Comparison of ENCODE assay signal across 8 cellular contexts in genomic region chr5:76582252-76583162, GRCh38. TPM values are rescaled to one million over a fixed set of nuclear protein-coding genes. Genes with fewer than 3 reads are reported as not detected.
DNase-seq lines count a peak whose midpoint lies in the region; ATAC-seq and TF ChIP-seq lines count a peak whose summit lies in the region.

No MANE protein-coding gene starts in this region.

- no peak for TF ChIP-seq POLR2A in erythroblast (IDR thresholded peaks at IDR 0.05; ENCODE audit: low read length)

- H3K27me3 ChIP-seq in Caco-2 (replicated peaks; ENCODE audit: control insufficient read depth, insufficient read depth, low read length) (no peaks in the 10 kb centered on the region), foreskin keratinocyte (peaks cover 4% of the 10 kb centered on the region)

- DNase-seq in MV-4-11 (lab: John Stamatoyannopoulos, UW) (peak; percentile 97), erythroblast (lab: John Stamatoyannopoulos, UW) (peak; percentile 31 to 46), Caco-2 (no peak), cerebellum (ENCODE audit: low spot score) (no peak), foreskin keratinocyte (no peak)
- DNase-seq in effector memory CD8-positive, alpha-beta T cell: no peak

- H3K27me3 Mint-ChIP-seq in Caco-2 (ENCODE audit: insufficient read depth, unreplicated experiment): no peaks in the 10 kb centered on the region
- no peaks in the 10 kb centered on the region for H3K27me3 Mint-ChIP-seq in effector memory CD8-positive, alpha-beta T cell

- H3K36me3 ChIP-seq in Caco-2 (ENCODE audit: control insufficient read depth, insufficient read depth, low read length): no peaks in the 10 kb centered on the region

- H3K4me1 ChIP-seq in Caco-2 (peaks cover 33% of the 10 kb centered on the region), foreskin keratinocyte (no peaks in the 10 kb centered on the region)

- no TSS peak for BruUV-seq in Caco-2 (replicated peaks; lab: Mats Ljungman, UMichigan)

- intact Hi-C loops in Caco-2 (cut with micrococcal nuclease; ENCODE audit: unreplicated experiment): loop anchor here (1.0 kb wide), 1 partner anchor 244 kb away; no protein-coding TSS in a partner anchor

- CTCF ChIA-PET in Caco-2 (lab: Charles Lee): interaction anchor here (0.5 to 2.8 kb wide), 8 partner anchors 19 to 407 kb away, joined by 3 to 19 read pairs (median 4); partner anchors contain the start of gene IQGAP2

- POLR2A ChIA-PET in Caco-2 (lab: Charles Lee): interaction anchor here (0.5 kb wide), 1 partner anchor 12 kb away, joined by 5 read pairs; no protein-coding TSS in a partner anchor

- no peak overlapping the region for H3K27ac ChIP-seq in foreskin keratinocyte

- H3K4me3 ChIP-seq in Caco-2 (ENCODE audit: low read depth, low read length): no peak overlapping the region

- peaks cover 21% of the 10 kb centered on the region for H3K4me1 Mint-ChIP-seq in Caco-2 (ENCODE audit: low read depth, unreplicated experiment)
- H3K4me1 Mint-ChIP-seq in effector memory CD8-positive, alpha-beta T cell (ENCODE audit: low read depth in 2 of 2): peaks cover 14 to 41% of the 10 kb centered on the region in 2 donors

- no peak overlapping the region for H3K4me3 Mint-ChIP-seq in Caco-2 (ENCODE audit: unreplicated experiment)
- H3K4me3 Mint-ChIP-seq in effector memory CD8-positive, alpha-beta T cell: no peak overlapping the region

- ATAC-seq in GM18508 (IDR thresholded peaks at IDR 0.05; ENCODE audit: insufficient read depth, unreplicated experiment) (peak; percentile 69), GM21786 (IDR thresholded peaks at IDR 0.05; ENCODE audit: unreplicated experiment) (peak; percentile 90), foreskin keratinocyte (no peak)
- ATAC-seq in effector memory CD8-positive, alpha-beta T cell (replicated peaks): no peak

- TF ChIP-seq CTCF in Caco-2 (IDR thresholded peaks at IDR 0.05; ENCODE audit: insufficient read depth in 1 of 2, low read depth in 1 of 2, low read length in 1 of 2, severe bottlenecking in 1 of 2, unreplicated experiment in 1 of 2) (no peak), foreskin keratinocyte (conservative IDR thresholded peaks at IDR 0.05) (no peak)

- no peaks in the 10 kb centered on the region for H3K9me3 Mint-ChIP-seq in Caco-2 (ENCODE audit: unreplicated experiment)
- H3K9me3 Mint-ChIP-seq in effector memory CD8-positive, alpha-beta T cell: no peaks in the 10 kb centered on the region

- H3K9me3 ChIP-seq in Caco-2: no peaks in the 10 kb centered on the region

- H3K36me3 Mint-ChIP-seq in Caco-2 (ENCODE audit: insufficient read depth, unreplicated experiment): peaks cover 11% of the 10 kb centered on the region
- H3K36me3 Mint-ChIP-seq in effector memory CD8-positive, alpha-beta T cell (ENCODE audit: insufficient read depth): peaks cover 30% of the 10 kb centered on the region

- H3K27ac Mint-ChIP-seq in Caco-2 (ENCODE audit: unreplicated experiment): no peak overlapping the region
- H3K27ac Mint-ChIP-seq in effector memory CD8-positive, alpha-beta T cell: peak overlapping the region in 1 of 2 donors; percentile 88

RNA-seq across cellular contexts. Expression of gene F2RL2, which starts 40.7 kb away (rescaled TPM):
- total RNA-seq in Caco-2 (2022) (not detected in 2 replicates), cerebellum (0.27 TPM), foreskin keratinocyte (0.04 TPM in 1 of 2 replicates, not detected in the other)
- 0.06 TPM in 1 of 2 replicates, not detected in the other for polyA plus RNA-seq in foreskin keratinocyte

Comparison
In these comparisons a context has a peak if more than half of its experiments do, and no peak if none do; other contexts are left out.
1. ATAC-seq: peak in GM18508 (single experiment) and GM21786 (single experiment); none in foreskin keratinocyte (single experiment) and effector memory CD8-positive, alpha-beta T cell (single experiment).
2. DNase-seq: peak in MV-4-11 (single experiment) and erythroblast (2 of 2); none in Caco-2 (0 of 2), cerebellum (single experiment), foreskin keratinocyte (0 of 2) and effector memory CD8-positive, alpha-beta T cell (0 of 3).